Comparison of ENCODE assay signal across 8 cellular contexts in genomic region chr5:179796877-179797608, GRCh38. TPM values are rescaled to one million over a fixed set of nuclear protein-coding genes. Genes with fewer than 3 reads are reported as not detected.
DNase-seq lines count a peak whose midpoint lies in the region; ATAC-seq and TF ChIP-seq lines count a peak whose summit lies in the region.

No MANE protein-coding gene starts in this region.

- POLR2A ChIA-PET in activated CD8-positive, alpha-beta T cell treated with anti-CD3 and anti-CD28 coated beads for 36 hours (lab: Charles Lee), result interaction anchor here (0.5 to 1.8 kb wide), 6 partner anchors 8 to 173 kb away, joined by 3 to 4 read pairs (median 4); partner anchors contain the start of genes HNRNPH1 and MGAT4B

- TF ChIP-seq CTCF in activated CD8-positive, alpha-beta T cell treated with anti-CD3 and anti-CD28 coated beads for 36 hours (IDR thresholded peaks at IDR 0.05), result no peak
- TF ChIP-seq CTCF in left lung (IDR thresholded peaks at IDR 0.05), result no peak

- peak overlapping the region; percentile 24 for H3K27ac Mint-ChIP-seq in T-helper 2 cell treated with Interferon-gamma antibody and Interleukin-4, amounts not matched to agents 5 μg/mL and 100 μg/mL, for 36 hours
- no peak overlapping the region for H3K27ac Mint-ChIP-seq in activated CD8-positive, alpha-beta T cell treated with anti-CD3 and anti-CD28 coated beads for 36 hours

- H3K36me3 Mint-ChIP-seq in T-helper 2 cell treated with Interferon-gamma antibody and Interleukin-4, amounts not matched to agents 5 μg/mL and 100 μg/mL, for 36 hours (ENCODE audit: low read depth), result peaks cover 23% of the 10 kb centered on the region
- H3K36me3 Mint-ChIP-seq in activated CD8-positive, alpha-beta T cell treated with anti-CD3 and anti-CD28 coated beads for 36 hours (ENCODE audit: low read depth), result peaks cover 8% of the 10 kb centered on the region

- intact Hi-C loops in activated CD8-positive, alpha-beta T cell treated with anti-CD3 and anti-CD28 coated beads for 36 hours (cut with micrococcal nuclease), result no loop called here
- intact Hi-C loops in left lung (cut with DNase I), result loop anchor here in 1 of 2 donors (5.0 kb wide), 1 partner anchor 35 kb away; no protein-coding TSS in a partner anchor

- H3K4me3 Mint-ChIP-seq in T-helper 2 cell treated with Interferon-gamma antibody and Interleukin-4, amounts not matched to agents 5 μg/mL and 100 μg/mL, for 36 hours, result peak overlapping the region; percentile 55
- H3K4me3 Mint-ChIP-seq in activated CD8-positive, alpha-beta T cell treated with anti-CD3 and anti-CD28 coated beads for 36 hours, result peak overlapping the region; percentile 67

- no peak for ATAC-seq in activated CD8-positive, alpha-beta T cell treated with anti-CD3 and anti-CD28 coated beads for 36 hours
- no peak for ATAC-seq in left lung
- no peak for ATAC-seq in HG03175 (IDR thresholded peaks at IDR 0.05; ENCODE audit: unreplicated experiment)
- no peak for ATAC-seq in HG03439 (IDR thresholded peaks at IDR 0.05; ENCODE audit: unreplicated experiment)

- peak overlapping the region; percentile 83 to 89 for H3K27ac ChIP-seq in left lung
- H3K27ac ChIP-seq in subcutaneous abdominal adipose tissue (ENCODE audit: low read depth, low read length), result peak overlapping the region; percentile 67

- peaks cover 37 to 56% of the 10 kb centered on the region in 2 donors for H3K4me1 ChIP-seq in left lung
- H3K4me1 ChIP-seq in subcutaneous abdominal adipose tissue (ENCODE audit: control insufficient read depth in 5 of 5, insufficient read depth in 5 of 5, low read length in 5 of 5), result peaks cover 4 to 54% (median 47%) of the 10 kb centered on the region in 5 donors

- H3K9me3 ChIP-seq in left lung, result no peaks in the 10 kb centered on the region
- H3K9me3 ChIP-seq in subcutaneous abdominal adipose tissue (ENCODE audit: control insufficient read depth in 5 of 5, low read length in 5 of 5), result no peaks in the 10 kb centered on the region

- CTCF ChIA-PET in activated CD8-positive, alpha-beta T cell treated with anti-CD3 and anti-CD28 coated beads for 36 hours (lab: Charles Lee), result interaction anchor here (0.9 to 2.9 kb wide), 8 partner anchors 9 to 118 kb away, joined by 3 to 21 read pairs (median 4); partner anchors contain the start of gene MAML1

- no peak for DNase-seq in T-helper 2 cell treated with Interferon-gamma antibody and Interleukin-4, amounts not matched to agents 5 μg/mL and 100 μg/mL, for 36 hours (ENCODE audit: low spot score)
- no peak for DNase-seq in T-helper 2 cell
- DNase-seq in activated CD8-positive, alpha-beta T cell treated with anti-CD3 and anti-CD28 coated beads for 36 hours, result no peak
- DNase-seq in left lung, result peak in 1 of 2 donors; percentile 64
- no peak for DNase-seq in NCI-H774 (lab: John Stamatoyannopoulos, UW)

- H3K4me1 Mint-ChIP-seq in T-helper 2 cell treated with Interferon-gamma antibody and Interleukin-4, amounts not matched to agents 5 μg/mL and 100 μg/mL, for 36 hours (ENCODE audit: low read depth), result peaks cover 14% of the 10 kb centered on the region
- H3K4me1 Mint-ChIP-seq in activated CD8-positive, alpha-beta T cell treated with anti-CD3 and anti-CD28 coated beads for 36 hours (ENCODE audit: low read depth), result peaks cover 28% of the 10 kb centered on the region

- peak overlapping the region in 1 of 2 donors; percentile 65 for H3K4me3 ChIP-seq in left lung
- peak overlapping the region; percentile 46 to 69 (median 65) for H3K4me3 ChIP-seq in subcutaneous abdominal adipose tissue (ENCODE audit: low read depth in 1 of 5, low read length in 5 of 5)

- no peaks in the 10 kb centered on the region for H3K27me3 Mint-ChIP-seq in T-helper 2 cell treated with Interferon-gamma antibody and Interleukin-4, amounts not matched to agents 5 μg/mL and 100 μg/mL, for 36 hours (ENCODE audit: low read depth)
- no peaks in the 10 kb centered on the region for H3K27me3 Mint-ChIP-seq in activated CD8-positive, alpha-beta T cell treated with anti-CD3 and anti-CD28 coated beads for 36 hours

- H3K27me3 ChIP-seq in left lung, result no peaks in the 10 kb centered on the region
- no peaks in the 10 kb centered on the region for H3K27me3 ChIP-seq in subcutaneous abdominal adipose tissue (ENCODE audit: control insufficient read depth in 5 of 5, insufficient read depth in 4 of 5, low read length in 5 of 5)

- H3K9ac ChIP-seq in subcutaneous abdominal adipose tissue (ENCODE audit: low read length in 5 of 5), result peak overlapping the region in 4 of 5 donors; percentile 46 to 77 (median 74)

- no peaks in the 10 kb centered on the region for H3K9me3 Mint-ChIP-seq in T-helper 2 cell treated with Interferon-gamma antibody and Interleukin-4, amounts not matched to agents 5 μg/mL and 100 μg/mL, for 36 hours
- H3K9me3 Mint-ChIP-seq in activated CD8-positive, alpha-beta T cell treated with anti-CD3 and anti-CD28 coated beads for 36 hours, result no peaks in the 10 kb centered on the region

- H3K36me3 ChIP-seq in left lung (peaks cover 0 to 47% of the 10 kb centered on the region in 2 donors), subcutaneous abdominal adipose tissue (ENCODE audit: control insufficient read depth in 5 of 5, insufficient read depth in 5 of 5, low read length in 5 of 5) (peaks cover 0 to 45% (median 37%) of the 10 kb centered on the region in 5 donors)

RNA-seq across cellular contexts. Expression of gene LTC4S, which starts 3.3 kb away (rescaled TPM):
- total RNA-seq in activated CD8-positive, alpha-beta T cell treated with anti-CD3 and anti-CD28 coated beads for 36 hours, result 1 to 10 TPM in 1 of 2 experiments, not detected in 1; 1.3 TPM
- 10 to 100 TPM; 16.4 to 19.6 TPM for total RNA-seq in left lung

RNA-seq across cellular contexts. Expression of gene MGAT4B, which starts 9.6 kb away (rescaled TPM):
- total RNA-seq in activated CD8-positive, alpha-beta T cell treated with anti-CD3 and anti-CD28 coated beads for 36 hours, result 10 to 100 TPM; 62.8 to 65.9 TPM
- 100 to 1,000 TPM; 142 to 191 TPM for total RNA-seq in left lung

RNA-seq across cellular contexts. Expression of gene SQSTM1, which starts 23.7 kb away (rescaled TPM):
- total RNA-seq in activated CD8-positive, alpha-beta T cell treated with anti-CD3 and anti-CD28 coated beads for 36 hours, result 100 to 1,000 TPM; 105 to 123 TPM
- 100 to 1,000 TPM; 505 to 637 TPM for total RNA-seq in left lung

Comparison
In these comparisons a context has a peak if more than half of its experiments do, and no peak if none do; other contexts are left out.
1. RNA of gene LTC4S, which starts 3.3 kb away (total RNA-seq): 16.4 to 19.6 TPM in left lung; 1.3 TPM in activated CD8-positive, alpha-beta T cell treated with anti-CD3 and anti-CD28 coated beads for 36 hours; every median in the first group is over 4 times any median in the second.
2. RNA of gene SQSTM1, which starts 23.7 kb away (total RNA-seq): 505 to 637 TPM in left lung; 105 to 123 TPM in activated CD8-positive, alpha-beta T cell treated with anti-CD3 and anti-CD28 coated beads for 36 hours; every median in the first group is over 4 times any median in the second.